In the genomic region with DNA sequence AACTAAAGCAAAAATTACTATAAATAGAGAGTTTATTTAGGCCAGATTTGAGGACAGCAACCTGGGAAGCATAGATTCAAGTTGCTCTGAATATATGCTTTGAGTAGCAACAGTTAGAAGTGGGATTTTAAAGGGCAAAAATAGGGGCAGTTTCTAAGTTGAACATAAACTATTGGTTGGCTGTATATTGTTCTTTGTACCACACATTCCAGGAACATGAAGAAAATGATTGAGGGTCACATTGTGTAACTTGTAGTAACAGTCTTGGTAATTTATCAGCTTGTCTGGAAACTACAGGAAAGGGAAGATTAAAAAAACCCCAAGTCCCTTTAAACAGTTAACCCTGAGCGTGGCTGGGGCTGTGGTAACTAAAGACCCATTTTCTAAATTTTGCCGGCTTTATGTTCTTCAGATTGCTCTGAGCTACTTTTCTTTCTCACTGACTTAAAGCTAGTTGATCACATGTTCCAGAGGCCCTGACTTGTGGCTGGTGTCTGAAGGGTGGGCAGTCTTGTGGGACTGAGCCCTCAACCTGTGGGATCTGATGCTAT, we compare ENCODE assay signal across 22 cellular contexts. TPM values are rescaled to one million over a fixed set of nuclear protein-coding genes. Genes with fewer than 3 reads are reported as not detected.
DNase-seq lines count a peak whose midpoint lies in the region; ATAC-seq and TF ChIP-seq lines count a peak whose summit lies in the region.
"Had no signal": no experiment of that assay in that cellular context is flagged by ENCODE, and none has a peak within 500 bp of the region (broad histone marks: within the 10 kb centered on the region; RNA-seq: fewer than 3 reads in every experiment).

No MANE protein-coding gene starts in this region.

- peaks cover 100% of the 10 kb centered on the region for H3K79me2 ChIP-seq in osteoblast (ENCODE audit: insufficient read depth, low read length)

- H2AFZ ChIP-seq in osteoblast (ENCODE audit: low read length), result no peak overlapping the region

- H3K27ac ChIP-seq in SJSA1, result peak overlapping the region; percentile 41
- H3K27ac ChIP-seq in osteoblast (ENCODE audit: low read depth, low read length), result no peak overlapping the region
- H3K27ac ChIP-seq: A549, neutrophil, stomach, upper lobe of right lung had no signal

- H3K9me3 Mint-ChIP-seq in activated CD8-positive, alpha-beta T cell treated with anti-CD3 and anti-CD28 coated beads, Interleukin-2, amount 10 ng/mL, durations not matched to agents 7 days and 5 days (ENCODE audit: insufficient read depth), result no peaks in the 10 kb centered on the region
- peaks cover 15% of the 10 kb centered on the region for H3K9me3 Mint-ChIP-seq in activated CD8-positive, alpha-beta T cell treated with anti-CD3 and anti-CD28 coated beads for 36 hours
- H3K9me3 Mint-ChIP-seq in T-cell, result no peaks in the 10 kb centered on the region

- POLR2A ChIA-PET in activated CD8-positive, alpha-beta T cell treated with anti-CD3 and anti-CD28 coated beads, Interleukin-2, amount 10 ng/mL, durations not matched to agents 7 days and 5 days (lab: Charles Lee), result interaction anchor here (1.2 kb wide), 1 partner anchor 19 kb away, joined by 6 read pairs; the partner anchor contains the start of gene FAM168B
- POLR2A ChIA-PET in activated CD8-positive, alpha-beta T cell treated with anti-CD3 and anti-CD28 coated beads for 36 hours (lab: Charles Lee), result interaction anchor here (0.6 to 1.5 kb wide), 3 partner anchors 19 to 74 kb away, joined by 3 to 5 read pairs (median 3); partner anchors contain the start of gene FAM168B
- POLR2A ChIA-PET in T-cell (lab: Charles Lee), result no interaction called here

- H3K4me1 ChIP-seq in SJSA1 (replicated peaks) (peaks cover 18% of the 10 kb centered on the region), osteoblast (ENCODE audit: insufficient read depth, low read length) (peaks cover 6% of the 10 kb centered on the region)

- no peaks in the 10 kb centered on the region for H3K9me3 ChIP-seq in SJSA1 (replicated peaks)
- H3K9me3 ChIP-seq in osteoblast (ENCODE audit: low read depth, low read length), result no peaks in the 10 kb centered on the region
- H3K9me3 ChIP-seq: A549, neutrophil, stomach, upper lobe of right lung had no signal

- peaks cover 59% of the 10 kb centered on the region for H3K4me1 Mint-ChIP-seq in activated CD8-positive, alpha-beta T cell treated with anti-CD3 and anti-CD28 coated beads, Interleukin-2, amount 10 ng/mL, durations not matched to agents 7 days and 5 days (ENCODE audit: low read depth)
- peaks cover 70% of the 10 kb centered on the region for H3K4me1 Mint-ChIP-seq in activated CD8-positive, alpha-beta T cell treated with anti-CD3 and anti-CD28 coated beads for 36 hours (ENCODE audit: low read depth)
- H3K4me1 Mint-ChIP-seq in T-cell, result peaks cover 80 to 81% (median 81%) of the 10 kb centered on the region in 3 donors

- H3K27ac Mint-ChIP-seq in activated CD8-positive, alpha-beta T cell treated with anti-CD3 and anti-CD28 coated beads, Interleukin-2, amount 10 ng/mL, durations not matched to agents 7 days and 5 days, result peak overlapping the region; percentile 37
- no peak overlapping the region for H3K27ac Mint-ChIP-seq in activated CD8-positive, alpha-beta T cell treated with anti-CD3 and anti-CD28 coated beads for 36 hours
- no peak overlapping the region for H3K27ac Mint-ChIP-seq in T-cell
- H3K27ac Mint-ChIP-seq: activated CD4-positive, alpha-beta T cell treated with anti-CD3 and anti-CD28 coated beads for 36 hours had no signal

- H3K4me3 ChIP-seq in SJSA1 (no peak overlapping the region), fibroblast of pulmonary artery (replicated peaks; ENCODE audit: low read depth, low read length) (no peak overlapping the region), osteoblast (ENCODE audit: insufficient read depth, low read length) (no peak overlapping the region)
- H3K4me3 ChIP-seq: A549, stomach, upper lobe of right lung had no signal

- no peak for DNase-seq in activated CD8-positive, alpha-beta T cell treated with anti-CD3 and anti-CD28 coated beads, Interleukin-2, amount 10 ng/mL, durations not matched to agents 7 days and 5 days
- DNase-seq in activated CD8-positive, alpha-beta T cell treated with anti-CD3 and anti-CD28 coated beads for 36 hours, result no peak
- DNase-seq in SJSA1 (ENCODE audit: low read depth in 1 of 2, low spot score in 2 of 2) (peak in 1 of 2 experiments; percentile 25), fibroblast of pulmonary artery (ENCODE audit: low read depth) (peak; percentile 39), osteoblast (ENCODE audit: insufficient read length, low spot score, missing footprints) (peak; percentile 26), retina (no peak), T-cell (no peak)
- DNase-seq: activated CD4-positive, alpha-beta T cell treated with anti-CD3 and anti-CD28 coated beads for 36 hours; C1 segment of cervical spinal cord; DMS53; mesendoderm; NCI-H2029 treated with DMSO at 0.1 percent for 48 hours; NCI-H510A; right cardiac atrium; SIG-M5; stimulated activated CD4-positive, alpha-beta T cell treated with anti-CD3 and anti-CD28 coated beads, Interleukin-1b, Interleukin-23, amount 100 ng/mL, for 48 hours; stomach; upper lobe of right lung had no signal

- CTCF ChIA-PET in activated CD8-positive, alpha-beta T cell treated with anti-CD3 and anti-CD28 coated beads, Interleukin-2, amount 10 ng/mL, durations not matched to agents 7 days and 5 days (lab: Charles Lee), result no interaction called here
- CTCF ChIA-PET in activated CD8-positive, alpha-beta T cell treated with anti-CD3 and anti-CD28 coated beads for 36 hours (lab: Charles Lee), result interaction anchor here (1.2 kb wide), 1 partner anchor 25 kb away, joined by 3 read pairs; no protein-coding TSS in a partner anchor
- CTCF ChIA-PET in T-cell (lab: Charles Lee), result interaction anchor here in 1 of 2 donors (0.5 kb wide), 1 partner anchor 703 kb away, joined by 7 read pairs; no protein-coding TSS in a partner anchor

- no peak for TF ChIP-seq CTCF in activated CD8-positive, alpha-beta T cell treated with anti-CD3 and anti-CD28 coated beads for 36 hours (IDR thresholded peaks at IDR 0.05)
- TF ChIP-seq CTCF in fibroblast of pulmonary artery (IDR thresholded peaks at IDR 0.05; ENCODE audit: low read length, missing control alignments), result no peak
- TF ChIP-seq CTCF in osteoblast (IDR thresholded peaks at IDR 0.05; ENCODE audit: extremely low read depth, low read depth, low read length), result no peak

- H3K27me3 ChIP-seq in SJSA1 (replicated peaks), result no peaks in the 10 kb centered on the region
- H3K27me3 ChIP-seq in osteoblast (ENCODE audit: insufficient read depth, low read length), result no peaks in the 10 kb centered on the region
- H3K27me3 ChIP-seq: neutrophil, stomach, upper lobe of right lung had no signal

- intact Hi-C loops in activated CD8-positive, alpha-beta T cell treated with anti-CD3 and anti-CD28 coated beads for 36 hours (cut with micrococcal nuclease), result no loop called here

- peaks cover 36% of the 10 kb centered on the region for H4K20me1 ChIP-seq in osteoblast (ENCODE audit: insufficient read depth, low read length)

- peak; percentile 48 for ATAC-seq in activated CD8-positive, alpha-beta T cell treated with anti-CD3 and anti-CD28 coated beads, Interleukin-2, amount 10 ng/mL, durations not matched to agents 7 days and 5 days
- ATAC-seq in activated CD8-positive, alpha-beta T cell treated with anti-CD3 and anti-CD28 coated beads for 36 hours, result no peak
- no peak for ATAC-seq in GM19023 (IDR thresholded peaks at IDR 0.05; ENCODE audit: unreplicated experiment)
- ATAC-seq in T-cell (replicated peaks in 1 of 4), result no peak
- ATAC-seq: activated CD4-positive, alpha-beta T cell treated with anti-CD3 and anti-CD28 coated beads for 36 hours; HCT116; right cardiac atrium; upper lobe of right lung had no signal

- no peak overlapping the region for H3K4me3 Mint-ChIP-seq in activated CD8-positive, alpha-beta T cell treated with anti-CD3 and anti-CD28 coated beads, Interleukin-2, amount 10 ng/mL, durations not matched to agents 7 days and 5 days
- H3K4me3 Mint-ChIP-seq in activated CD8-positive, alpha-beta T cell treated with anti-CD3 and anti-CD28 coated beads for 36 hours, result no peak overlapping the region
- H3K4me3 Mint-ChIP-seq in T-cell, result peak overlapping the region in 1 of 3 donors; percentile 54
- H3K4me3 Mint-ChIP-seq: activated CD4-positive, alpha-beta T cell treated with anti-CD3 and anti-CD28 coated beads for 36 hours had no signal

- no peaks in the 10 kb centered on the region for H3K27me3 Mint-ChIP-seq in activated CD8-positive, alpha-beta T cell treated with anti-CD3 and anti-CD28 coated beads, Interleukin-2, amount 10 ng/mL, durations not matched to agents 7 days and 5 days (ENCODE audit: low read depth)
- H3K27me3 Mint-ChIP-seq in activated CD8-positive, alpha-beta T cell treated with anti-CD3 and anti-CD28 coated beads for 36 hours, result no peaks in the 10 kb centered on the region
- no peaks in the 10 kb centered on the region for H3K27me3 Mint-ChIP-seq in T-cell
- H3K27me3 Mint-ChIP-seq: activated CD4-positive, alpha-beta T cell treated with anti-CD3 and anti-CD28 coated beads for 36 hours had no signal

- H3K4me2 ChIP-seq in osteoblast (ENCODE audit: insufficient read depth, low read length), result no peak overlapping the region
- H3K4me2 ChIP-seq: A549 had no signal

- peaks cover 60% of the 10 kb centered on the region for H3K36me3 Mint-ChIP-seq in activated CD8-positive, alpha-beta T cell treated with anti-CD3 and anti-CD28 coated beads, Interleukin-2, amount 10 ng/mL, durations not matched to agents 7 days and 5 days (ENCODE audit: low read depth)
- peaks cover 58% of the 10 kb centered on the region for H3K36me3 Mint-ChIP-seq in activated CD8-positive, alpha-beta T cell treated with anti-CD3 and anti-CD28 coated beads for 36 hours (ENCODE audit: low read depth)
- peaks cover 41% of the 10 kb centered on the region for H3K36me3 Mint-ChIP-seq in T-cell

- H3K36me3 ChIP-seq in SJSA1, result peaks cover 34% of the 10 kb centered on the region
- H3K36me3 ChIP-seq in osteoblast (ENCODE audit: insufficient read depth, low read length), result peaks cover 10% of the 10 kb centered on the region
- H3K36me3 ChIP-seq: upper lobe of right lung had no signal

RNA-seq across cellular contexts. Expression of gene PLEKHB2, which starts 7.4 kb away (rescaled TPM):
- 10 to 100 TPM; 62.0 to 64.5 TPM for total RNA-seq in activated CD8-positive, alpha-beta T cell treated with anti-CD3 and anti-CD28 coated beads, Interleukin-2, amount 10 ng/mL, durations not matched to agents 7 days and 5 days
- 10 to 100 TPM; 47.3 to 49.4 TPM for total RNA-seq in activated CD8-positive, alpha-beta T cell treated with anti-CD3 and anti-CD28 coated beads for 36 hours
- 96.6 and 119 TPM in 2 replicates for total RNA-seq in SJSA1 (2014; rRNA removed; shearing (Covaris generic))
- total RNA-seq in osteoblast (63.9 and 79.3 TPM in 2 replicates), T-cell (10 to 100 TPM; 52.5 to 61.7 (median 53.2) TPM)

RNA-seq across cellular contexts. Expression of gene FAM168B, which starts 19.3 kb away (rescaled TPM):
- total RNA-seq in activated CD8-positive, alpha-beta T cell treated with anti-CD3 and anti-CD28 coated beads, Interleukin-2, amount 10 ng/mL, durations not matched to agents 7 days and 5 days, result 10 to 100 TPM; 50.8 to 51.8 TPM
- 10 to 100 TPM; 62.8 to 66.6 TPM for total RNA-seq in activated CD8-positive, alpha-beta T cell treated with anti-CD3 and anti-CD28 coated beads for 36 hours
- total RNA-seq in SJSA1 (2014; rRNA removed; shearing (Covaris generic)), result 119 and 138 TPM in 2 replicates
- 100 and 117 TPM in 2 replicates for total RNA-seq in osteoblast
- total RNA-seq in T-cell, result 10 to 100 TPM; 61.7 to 84.0 (median 73.3) TPM

Comparison
In these comparisons a context has a peak if more than half of its experiments do, and no peak if none do; other contexts are left out.
1. DNase-seq: peak in fibroblast of pulmonary artery (single experiment) and osteoblast (single experiment); none in activated CD8-positive, alpha-beta T cell treated with anti-CD3 and anti-CD28 coated beads, Interleukin-2, amount 10 ng/mL, durations not matched to agents 7 days and 5 days (single experiment), activated CD8-positive, alpha-beta T cell treated with anti-CD3 and anti-CD28 coated beads for 36 hours (single experiment), retina (single experiment) and T-cell (0 of 34).
2. POLR2A ChIA-PET loops: an anchor here in activated CD8-positive, alpha-beta T cell treated with anti-CD3 and anti-CD28 coated beads, Interleukin-2, amount 10 ng/mL, durations not matched to agents 7 days and 5 days (1.2 kb wide) and activated CD8-positive, alpha-beta T cell treated with anti-CD3 and anti-CD28 coated beads for 36 hours (0.6 to 1.5 kb wide); none called in T-cell.